8 cellular contexts compared by ENCODE assay signal in genomic region chr1:181099152-181100014, GRCh38. TPM values are rescaled to one million over a fixed set of nuclear protein-coding genes. Genes with fewer than 3 reads are reported as not detected.
A peak's percentile ranks its signal among the peaks of the same experiment; 100 is the strongest.
DNase-seq lines count a peak whose midpoint lies in the region; ATAC-seq, FAIRE-seq and TF ChIP-seq lines count a peak whose summit lies in the region.

No MANE protein-coding gene starts in this region.

- FAIRE-seq in HepG2 (lab: Jason Lieb, UNC), result peak; percentile 44

- no peaks in the 10 kb centered on the region for H4K20me1 ChIP-seq in HepG2 (ENCODE audit: insufficient read depth, low read length)

- H3K36me3 ChIP-seq in HepG2 (replicated peaks in 1 of 2; ENCODE audit: control insufficient read depth in 1 of 2, insufficient read depth in 2 of 2, low read length in 2 of 2) (no peaks in the 10 kb centered on the region), right lobe of liver (no peaks in the 10 kb centered on the region), skeletal muscle satellite cell (ENCODE audit: insufficient read depth, low read length) (no peaks in the 10 kb centered on the region)

- TF ChIP-seq RAD21 in HepG2 (CRISPR knock-in tag; IDR thresholded peaks at IDR 0.05), result no peak

- no peak overlapping the region for H2AFZ ChIP-seq in HepG2 (ENCODE audit: low read length)

- H3K9me3 ChIP-seq in HepG2 (ENCODE audit: low read length), result no peaks in the 10 kb centered on the region
- H3K9me3 ChIP-seq in right lobe of liver, result no peaks in the 10 kb centered on the region
- H3K9me3 ChIP-seq in skeletal muscle satellite cell (replicated peaks; ENCODE audit: low read length), result no peaks in the 10 kb centered on the region

- H3K4me2 ChIP-seq in HepG2 (ENCODE audit: low read depth, low read length) (peak overlapping the region; percentile 16; the same call in 1 of the 2 replicates), skeletal muscle satellite cell (ENCODE audit: low read length) (peak overlapping the region; percentile 44)

- no peak for TF ChIP-seq EP300 in HepG2 (IDR thresholded peaks at IDR 0.05; ENCODE audit: low read depth in 2 of 2, low read length in 2 of 2)
- no peak for TF ChIP-seq EP300 in HepG2 (CRISPR knock-in tag; IDR thresholded peaks at IDR 0.05; ENCODE audit: borderline replicate concordance)

- TF ChIP-seq CTCF in HepG2 (CRISPR knock-in tag; IDR thresholded peaks at IDR 0.05) (no peak), right lobe of liver (IDR thresholded peaks at IDR 0.05) (no peak)

- H3K27me3 ChIP-seq in HepG2 (ENCODE audit: control insufficient read depth in 1 of 2, insufficient read depth in 2 of 2, low read length in 2 of 2), result peaks cover 0 to 4% of the 10 kb centered on the region in 2 experiments; a peak in 2 of 5 replicates
- no peaks in the 10 kb centered on the region for H3K27me3 ChIP-seq in right lobe of liver
- no peaks in the 10 kb centered on the region for H3K27me3 ChIP-seq in skeletal muscle satellite cell (ENCODE audit: control insufficient read depth, insufficient read depth, low read length)

- POLR2A ChIA-PET in HepG2 (lab: Yijun Ruan, JAX), result interaction anchor here (1.4 to 2.6 kb wide), 2 partner anchors 10 kb away, joined by 13 to 14 read pairs; partner anchors contain the start of gene IER5

- no TSS peak for BruUV-seq in HepG2 (replicated peaks; lab: Mats Ljungman, UMichigan)

- H3K4me1 ChIP-seq in HepG2 (ENCODE audit: insufficient read depth, low read length), result peaks cover 77% of the 10 kb centered on the region
- H3K4me1 ChIP-seq in right lobe of liver, result no peaks in the 10 kb centered on the region
- H3K4me1 ChIP-seq in skeletal muscle satellite cell (ENCODE audit: control insufficient read depth, insufficient read depth, low read length), result peaks cover 94% of the 10 kb centered on the region

- no peaks in the 10 kb centered on the region for H3K79me2 ChIP-seq in HepG2 (ENCODE audit: insufficient read depth, low read length)

- ATAC-seq in HepG2, result no peak
- no peak for ATAC-seq in right lobe of liver
- ATAC-seq in HG02759 (IDR thresholded peaks at IDR 0.05; ENCODE audit: unreplicated experiment), result peak; percentile 74

- CTCF ChIA-PET in HepG2 (lab: Yijun Ruan, JAX; ENCODE audit: low intra/inter-chr PET ratio, low total read pairs), result no interaction called here

- H3K9ac ChIP-seq in HepG2 (ENCODE audit: insufficient read depth, low read depth, low read length) (no peak overlapping the region), skeletal muscle satellite cell (ENCODE audit: low read depth, low read length) (peak overlapping the region; percentile 32)

- WGBS in HepG2 (ENCODE audit: low lambda C conversion rate), result 45% methylated on average over 11 of the region's 11 CpGs
- WGBS in right lobe of liver (ENCODE audit: insufficient coverage, low coverage, low lambda C conversion rate, missing lambda C conversion rate), result 33% methylated on average over 11 of the region's 11 CpGs

- in situ Hi-C loops in HepG2 (cut with HindIII; ENCODE audit: extremely low pct_ligation_motif_present, low pct_unique_long_range_greater_than_20kb), result no loop called here

- H3K4me3 ChIP-seq in HepG2 (replicated peaks in 1 of 3; ENCODE audit: insufficient read depth in 1 of 3, low read depth in 2 of 3, low read length in 3 of 3) (no peak overlapping the region), right lobe of liver (no peak overlapping the region), skeletal muscle satellite cell (ENCODE audit: low read length) (peak overlapping the region; percentile 15)

- H3K27ac ChIP-seq in HepG2 (ENCODE audit: extremely low read length, insufficient read depth, low read length) (no peak overlapping the region), right lobe of liver (no peak overlapping the region)

- intact Hi-C loops in HepG2 (cut with micrococcal nuclease; ENCODE audit: unreplicated experiment) (no loop called here), right lobe of liver (cut with DNase I) (no loop called here)

- DNase-seq in HepG2 (ENCODE audit: low spot score) (no peak), right lobe of liver (no peak), NCI-H446 treated with DMSO at 0.1 percent for 48 hours (lab: John Stamatoyannopoulos, UW) (peak; percentile 83), astrocyte of the hippocampus (ENCODE audit: low read depth, low spot score) (peak; percentile 47), NCI-H748 (lab: John Stamatoyannopoulos, UW; ENCODE audit: unreplicated experiment) (no peak), 8988T (no peak)

- no peak for TF ChIP-seq POLR2A in HepG2 (IDR thresholded peaks at IDR 0.05; ENCODE audit: insufficient read depth in 1 of 2, low read depth in 2 of 2, low read length in 2 of 2)
- no peak for TF ChIP-seq POLR2A in right lobe of liver (IDR thresholded peaks at IDR 0.05)

TF ChIP-seq in HepG2, 621 proteins besides CTCF, POLR2A, EP300 and RAD21:
- TF ChIP-seq NFE2 (CRISPR knock-in tag; IDR thresholded peaks at IDR 0.05), result no peak
- TF ChIP-seq HNRNPH1 (optimal IDR thresholded peaks at IDR 0.05; ENCODE audit: low read depth, low read length), result no peak

RNA-seq across cellular contexts. Expression of gene IER5, which starts 10.9 kb away (rescaled TPM):
- total RNA-seq in HepG2 (2016; rRNA removed; fragmentation: Illumina TruSeq; extraction: Trizol), result 3.0 and 3.5 TPM in 2 replicates
- 0.71 and 0.81 TPM in 2 replicates for total RNA-seq in HepG2 (2016; cell fraction: cytosol; rRNA removed; fragmentation: Illumina TruSeq; extraction: Trizol; ENCODE audit: low read depth)
- 2.3 and 3.4 TPM in 2 replicates for total RNA-seq in HepG2 (2016; cell fraction: insoluble cytoplasmic fraction; rRNA removed; fragmentation: Illumina TruSeq; extraction: Trizol)
- total RNA-seq in HepG2 (2016; cell fraction: membrane; rRNA removed; fragmentation: Illumina TruSeq; extraction: Trizol), result 2.1 and 2.2 TPM in 2 replicates
- total RNA-seq in HepG2 (2016; cell fraction: nucleus; rRNA removed; fragmentation: Illumina TruSeq; extraction: Trizol), result 3.7 and 4.2 TPM in 2 replicates
- polyA plus RNA-seq in HepG2 (2011; rRNA removed), result 2.5 and 3.1 TPM in 2 replicates
- 2.4 and 2.6 TPM in 2 replicates for polyA plus RNA-seq in HepG2 (2011; cell fraction: cytosol; rRNA removed)
- 4.5 and 4.9 TPM in 2 replicates for polyA plus RNA-seq in HepG2 (2011; cell fraction: nucleus; rRNA removed)
- 1.8 and 2.7 TPM in 2 replicates for polyA plus RNA-seq in HepG2 (2012)
- polyA plus RNA-seq in HepG2 (2016; cell fraction: cytosol; fragmentation: Illumina TruSeq; extraction: Trizol; ENCODE audit: low read depth), result 0.26 TPM in 2 replicates
- polyA plus RNA-seq in HepG2 (2016; cell fraction: insoluble cytoplasmic fraction; fragmentation: Illumina TruSeq; extraction: Trizol; ENCODE audit: low read depth), result 1.9 TPM in 2 replicates
- polyA plus RNA-seq in HepG2 (2016; cell fraction: membrane; fragmentation: Illumina TruSeq; extraction: Trizol; ENCODE audit: low read depth), result 0.66 and 0.70 TPM in 2 replicates
- 3.4 and 3.9 TPM in 2 replicates for polyA plus RNA-seq in HepG2 (2016; cell fraction: nucleus; fragmentation: Illumina TruSeq; extraction: Trizol; ENCODE audit: insufficient read depth, low read depth)
- 4.2 and 7.4 TPM in 2 replicates for polyA minus RNA-seq in HepG2 (2011; rRNA and poly(A)+ RNA removed; ENCODE audit: low replicate concordance)
- 2.6 TPM in 2 replicates for polyA minus RNA-seq in HepG2 (2011; cell fraction: cytosol; rRNA and poly(A)+ RNA removed)
- 5.2 and 7.2 TPM in 2 replicates for polyA minus RNA-seq in HepG2 (2011; cell fraction: nucleus; rRNA and poly(A)+ RNA removed)
- 1 to 10 TPM; 2.0 to 6.2 (median 3.4) TPM for total RNA-seq in right lobe of liver
- total RNA-seq in skeletal muscle satellite cell (2012; rRNA removed), result 15.0 and 15.3 TPM in 2 replicates

Comparison
In these comparisons a context has a peak if more than half of its experiments do, and no peak if none do; other contexts are left out.
1. DNase-seq: peak in NCI-H446 treated with DMSO at 0.1 percent for 48 hours (single experiment) and astrocyte of the hippocampus (single experiment); none in HepG2 (single experiment), right lobe of liver (0 of 3), NCI-H748 (single experiment) and 8988T (single experiment).